In genomic region chr14:92033912-92034687, GRCh38 we compare ENCODE assay signal across 22 cellular contexts. TPM values are rescaled to one million over a fixed set of nuclear protein-coding genes. Genes with fewer than 3 reads are reported as not detected.
DNase-seq lines count a peak whose midpoint lies in the region; ATAC-seq and TF ChIP-seq lines count a peak whose summit lies in the region.
"Had no signal": no experiment of that assay in that cellular context is flagged by ENCODE, and none has a peak within 500 bp of the region (broad histone marks: within the 10 kb centered on the region; RNA-seq: fewer than 3 reads in every experiment).

No MANE protein-coding gene starts in this region.

- H3K4me1 Mint-ChIP-seq in activated T-cell treated with anti-CD3 and anti-CD28 coated beads, Interleukin-2, amount 50 U/mL, for 72 hours (ENCODE audit: low read depth): peaks cover 47% of the 10 kb centered on the region
- peaks cover 43% of the 10 kb centered on the region for H3K4me1 Mint-ChIP-seq in activated CD8-positive, alpha-beta T cell treated with anti-CD3 and anti-CD28 coated beads for 36 hours (ENCODE audit: low read depth)
- peaks cover 32% of the 10 kb centered on the region for H3K4me1 Mint-ChIP-seq in stimulated activated effector memory CD8-positive, alpha-beta T cell treated with anti-CD3 and anti-CD28 coated beads, Interleukin-12 subunit alpha, Interleukin-12 subunit beta, amount 100 ng/mL, for 72 hours

- H3K27ac ChIP-seq in liver (ENCODE audit: low read depth in 1 of 2, low read length in 2 of 2): peak overlapping the region in 1 of 2 donors; percentile 2
- H3K27ac ChIP-seq: epithelial cell of prostate, tibial nerve had no signal

- peak overlapping the region; percentile 29 for H3K27ac Mint-ChIP-seq in activated T-cell treated with anti-CD3 and anti-CD28 coated beads, Interleukin-2, amount 50 U/mL, for 72 hours
- H3K27ac Mint-ChIP-seq in activated CD8-positive, alpha-beta T cell treated with anti-CD3 and anti-CD28 coated beads for 36 hours: peak overlapping the region; percentile 59
- H3K27ac Mint-ChIP-seq in stimulated activated effector memory CD8-positive, alpha-beta T cell treated with anti-CD3 and anti-CD28 coated beads, Interleukin-12 subunit alpha, Interleukin-12 subunit beta, amount 100 ng/mL, for 72 hours: peak overlapping the region; percentile 59

- H3K9ac ChIP-seq in liver (ENCODE audit: low read depth in 1 of 2, low read length in 2 of 2): no peak overlapping the region

- H3K4me1 ChIP-seq in liver (ENCODE audit: control insufficient read depth in 4 of 4, insufficient read depth in 4 of 4, low read length in 3 of 4): peaks cover 5 to 43% (median 32%) of the 10 kb centered on the region in 4 donors

- intact Hi-C loops in activated CD8-positive, alpha-beta T cell treated with anti-CD3 and anti-CD28 coated beads for 36 hours (cut with micrococcal nuclease): no loop called here

- TF ChIP-seq RAD21 in liver (IDR thresholded peaks at IDR 0.05): no peak

- H3K9me3 ChIP-seq in liver (ENCODE audit: control insufficient read depth in 4 of 4, low read length in 3 of 4): no peaks in the 10 kb centered on the region
- H3K9me3 ChIP-seq: tibial nerve had no signal

- no peak overlapping the region for H3K4me3 ChIP-seq in liver (ENCODE audit: low read depth in 1 of 3, low read length in 3 of 3)
- H3K4me3 ChIP-seq: smooth muscle cell, tibial nerve had no signal

- no peak for ATAC-seq in activated T-cell treated with anti-CD3 and anti-CD28 coated beads, Interleukin-2, amount 50 U/mL, for 72 hours (replicated peaks in 1 of 2)
- no peak for ATAC-seq in activated CD8-positive, alpha-beta T cell treated with anti-CD3 and anti-CD28 coated beads for 36 hours
- no peak for ATAC-seq in stimulated activated effector memory CD8-positive, alpha-beta T cell treated with anti-CD3 and anti-CD28 coated beads, Interleukin-12 subunit alpha, Interleukin-12 subunit beta, amount 100 ng/mL, for 72 hours
- ATAC-seq in GM18873 (IDR thresholded peaks at IDR 0.05; ENCODE audit: low FRiP score, unreplicated experiment): no peak
- no peak for ATAC-seq in stimulated activated naive CD8-positive, alpha-beta T cell treated with anti-CD3 and anti-CD28 coated beads, Interleukin-15, Interleukin-2, amounts not matched to agents 100 U/mL and 50 U/mL, for 24 hours
- ATAC-seq: left ventricle myocardium superior had no signal

- H3K36me3 ChIP-seq in liver (ENCODE audit: control insufficient read depth in 4 of 4, insufficient read depth in 3 of 4, low read depth in 1 of 4, low read length in 3 of 4): peaks cover 2 to 4% (median 4%) of the 10 kb centered on the region in 4 donors

- no peak overlapping the region for H3K4me3 Mint-ChIP-seq in activated T-cell treated with anti-CD3 and anti-CD28 coated beads, Interleukin-2, amount 50 U/mL, for 72 hours
- H3K4me3 Mint-ChIP-seq in activated CD8-positive, alpha-beta T cell treated with anti-CD3 and anti-CD28 coated beads for 36 hours: no peak overlapping the region
- no peak overlapping the region for H3K4me3 Mint-ChIP-seq in stimulated activated effector memory CD8-positive, alpha-beta T cell treated with anti-CD3 and anti-CD28 coated beads, Interleukin-12 subunit alpha, Interleukin-12 subunit beta, amount 100 ng/mL, for 72 hours

- DNase-seq in activated T-cell treated with anti-CD3 and anti-CD28 coated beads, Interleukin-2, amount 50 U/mL, for 72 hours: no peak
- DNase-seq in activated T-cell treated with anti-CD3 and anti-CD28 coated beads, Interleukin-2, amount 50 U/mL, for 1 hour: no peak
- DNase-seq in activated CD8-positive, alpha-beta T cell treated with anti-CD3 and anti-CD28 coated beads for 36 hours: no peak
- DNase-seq in stimulated activated effector memory CD8-positive, alpha-beta T cell treated with anti-CD3 and anti-CD28 coated beads, Interleukin-12 subunit alpha, Interleukin-12 subunit beta, amount 100 ng/mL, for 72 hours (ENCODE audit: low spot score in 2 of 2): no peak
- no peak for DNase-seq in DMS53 (lab: John Stamatoyannopoulos, UW)
- no peak for DNase-seq in stimulated activated naive CD8-positive, alpha-beta T cell treated with anti-CD3 and anti-CD28 coated beads, Interleukin-15, Interleukin-2, amounts not matched to agents 100 U/mL and 50 U/mL, for 24 hours
- DNase-seq: activated CD4-positive, alpha-beta T cell treated with anti-CD3 and anti-CD28 coated beads for 4 hours; activated effector memory CD4-positive, alpha-beta T cell treated with anti-CD3 and anti-CD28 coated beads, Interleukin-2, amount 50 U/mL, for 16 hours; caudate nucleus; Kasumi-1; left ventricle myocardium superior; NCI-H1092; NCI-H187 treated with DMSO at 0.1 percent for 48 hours; nucleus accumbens; SIG-M5; stimulated activated CD4-positive, alpha-beta T cell treated with anti-CD3 and anti-CD28 coated beads, Interleukin-4, amount 100 ng/mL, for 1 hour; stimulated activated naive CD4-positive, alpha-beta T cell treated with Interleukin-2 at 50 U/mL for 16 hours had no signal

- POLR2A ChIA-PET in activated CD8-positive, alpha-beta T cell treated with anti-CD3 and anti-CD28 coated beads for 36 hours (lab: Charles Lee): interaction anchor here (0.7 kb wide), 1 partner anchor 16 kb away, joined by 4 read pairs; no protein-coding TSS in a partner anchor

- TF ChIP-seq CTCF in activated CD8-positive, alpha-beta T cell treated with anti-CD3 and anti-CD28 coated beads for 36 hours (IDR thresholded peaks at IDR 0.05): no peak
- TF ChIP-seq CTCF in liver (IDR thresholded peaks at IDR 0.05; ENCODE audit: low read depth, low read length, missing input control): no peak

- H3K36me3 Mint-ChIP-seq in activated T-cell treated with anti-CD3 and anti-CD28 coated beads, Interleukin-2, amount 50 U/mL, for 72 hours (ENCODE audit: insufficient read depth in 2 of 2): peaks cover 4 to 9% of the 10 kb centered on the region in 2 donors
- peaks cover 22% of the 10 kb centered on the region for H3K36me3 Mint-ChIP-seq in activated CD8-positive, alpha-beta T cell treated with anti-CD3 and anti-CD28 coated beads for 36 hours (ENCODE audit: low read depth)
- H3K36me3 Mint-ChIP-seq in stimulated activated effector memory CD8-positive, alpha-beta T cell treated with anti-CD3 and anti-CD28 coated beads, Interleukin-12 subunit alpha, Interleukin-12 subunit beta, amount 100 ng/mL, for 72 hours: peaks cover 64% of the 10 kb centered on the region

- 48% methylated on average over 11 of the region's 11 CpGs for WGBS in liver

- H3K27me3 ChIP-seq in liver (ENCODE audit: control insufficient read depth in 4 of 4, insufficient read depth in 4 of 4, low read length in 3 of 4): no peaks in the 10 kb centered on the region
- H3K27me3 ChIP-seq: tibial nerve had no signal

- no peaks in the 10 kb centered on the region for H3K9me3 Mint-ChIP-seq in activated T-cell treated with anti-CD3 and anti-CD28 coated beads, Interleukin-2, amount 50 U/mL, for 72 hours
- no peaks in the 10 kb centered on the region for H3K9me3 Mint-ChIP-seq in activated CD8-positive, alpha-beta T cell treated with anti-CD3 and anti-CD28 coated beads for 36 hours
- H3K9me3 Mint-ChIP-seq in stimulated activated effector memory CD8-positive, alpha-beta T cell treated with anti-CD3 and anti-CD28 coated beads, Interleukin-12 subunit alpha, Interleukin-12 subunit beta, amount 100 ng/mL, for 72 hours: no peaks in the 10 kb centered on the region

- no peaks in the 10 kb centered on the region for H3K27me3 Mint-ChIP-seq in activated T-cell treated with anti-CD3 and anti-CD28 coated beads, Interleukin-2, amount 50 U/mL, for 72 hours (ENCODE audit: low read depth)
- H3K27me3 Mint-ChIP-seq in activated CD8-positive, alpha-beta T cell treated with anti-CD3 and anti-CD28 coated beads for 36 hours: no peaks in the 10 kb centered on the region

- CTCF ChIA-PET in activated CD8-positive, alpha-beta T cell treated with anti-CD3 and anti-CD28 coated beads for 36 hours (lab: Charles Lee): interaction anchor here (1.3 to 1.7 kb wide), 2 partner anchors 10 to 37 kb away, joined by 4 read pairs; no protein-coding TSS in a partner anchor

TF ChIP-seq in liver, 16 proteins besides CTCF, POLR2A, EP300 and RAD21:
- TF ChIP-seq HNF4A (conservative IDR thresholded peaks at IDR 0.05) (peak; percentile 9 to 16), RXRA (IDR thresholded peaks at IDR 0.05) (no peak)

RNA-seq across cellular contexts. Expression of gene TRIP11, which starts 5.8 kb away (rescaled TPM):
- total RNA-seq in activated T-cell treated with anti-CD3 and anti-CD28 coated beads, Interleukin-2, amount 50 U/mL, for 72 hours: 10 to 100 TPM; 39.0 to 47.2 TPM
- total RNA-seq in activated CD8-positive, alpha-beta T cell treated with anti-CD3 and anti-CD28 coated beads for 36 hours: 10 to 100 TPM; 33.5 to 35.5 TPM
- total RNA-seq in liver: 10 to 100 TPM; 16.5 to 28.4 TPM
- 10 to 100 TPM in 1 of 2 donors, 1 to 10 TPM in 1; 4.3 to 16.7 TPM for polyA plus RNA-seq in liver
